1 cellular context compared by ENCODE assay signal in the genomic region with DNA sequence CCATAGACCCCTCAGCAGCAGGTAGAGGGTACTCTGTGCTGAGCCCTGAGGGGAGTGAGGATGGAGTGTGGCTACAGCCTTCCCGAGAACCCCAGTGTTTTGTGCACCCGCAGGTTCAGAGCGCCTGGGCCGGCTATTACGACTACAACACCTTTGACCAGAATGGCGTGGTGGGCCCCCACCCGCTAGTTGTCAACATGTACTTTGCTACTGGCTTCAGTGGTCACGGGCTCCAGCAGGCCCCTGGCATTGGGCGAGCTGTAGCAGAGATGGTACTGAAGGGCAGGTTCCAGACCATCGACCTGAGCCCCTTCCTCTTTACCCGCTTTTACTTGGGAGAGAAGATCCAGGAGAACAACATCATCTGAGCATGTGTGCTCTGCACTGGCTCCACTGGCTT.
TF ChIP-seq lines count a peak whose summit lies in the region.

No MANE protein-coding gene starts in this region.

TF ChIP-seq in HepG2, 621 proteins besides CTCF, POLR2A, EP300 and RAD21 (continued from another document):
- TF ChIP-seq, protein P1, sequence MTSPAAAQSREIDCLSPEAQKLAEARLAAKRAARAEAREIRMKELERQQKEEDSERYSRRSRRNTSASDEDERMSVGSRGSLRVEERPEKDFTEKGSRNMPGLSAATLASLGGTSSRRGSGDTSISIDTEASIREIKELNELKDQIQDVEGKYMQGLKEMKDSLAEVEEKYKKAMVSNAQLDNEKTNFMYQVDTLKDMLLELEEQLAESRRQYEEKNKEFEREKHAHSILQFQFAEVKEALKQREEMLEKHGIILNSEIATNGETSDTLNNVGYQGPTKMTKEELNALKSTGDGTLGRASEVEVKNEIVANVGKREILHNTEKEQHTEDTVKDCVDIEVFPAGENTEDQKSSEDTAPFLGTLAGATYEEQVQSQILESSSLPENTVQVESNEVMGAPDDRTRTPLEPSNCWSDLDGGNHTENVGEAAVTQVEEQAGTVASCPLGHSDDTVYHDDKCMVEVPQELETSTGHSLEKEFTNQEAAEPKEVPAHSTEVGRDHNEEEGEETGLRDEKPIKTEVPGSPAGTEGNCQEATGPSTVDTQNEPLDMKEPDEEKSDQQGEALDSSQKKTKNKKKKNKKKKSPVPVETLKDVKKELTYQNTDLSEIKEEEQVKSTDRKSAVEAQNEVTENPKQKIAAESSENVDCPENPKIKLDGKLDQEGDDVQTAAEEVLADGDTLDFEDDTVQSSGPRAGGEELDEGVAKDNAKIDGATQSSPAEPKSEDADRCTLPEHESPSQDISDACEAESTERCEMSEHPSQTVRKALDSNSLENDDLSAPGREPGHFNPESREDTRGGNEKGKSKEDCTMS (CRISPR knock-in tag; conservative IDR thresholded peaks at IDR 0.05): no peak
- TF ChIP-seq MTA1 (CRISPR knock-in tag; IDR thresholded peaks at IDR 0.05; ENCODE audit: borderline replicate concordance) (no peak; the same call in 1 of the 2 replicates), YEATS2 (CRISPR knock-in tag; IDR thresholded peaks at IDR 0.05; ENCODE audit: borderline replicate concordance) (no peak), ZNF251 (CRISPR knock-in tag; IDR thresholded peaks at IDR 0.05) (no peak), ELF1 (CRISPR knock-in tag; IDR thresholded peaks at IDR 0.05) (no peak), FOXM1 (CRISPR knock-in tag; IDR thresholded peaks at IDR 0.05) (no peak), GATA4 (IDR thresholded peaks at IDR 0.05; ENCODE audit: borderline replicate concordance, low read depth) (no peak), HHEX (CRISPR knock-in tag; IDR thresholded peaks at IDR 0.05) (no peak), ZNF431 (CRISPR knock-in tag; IDR thresholded peaks at IDR 0.05; ENCODE audit: borderline replicate concordance, low read depth) (no peak), TOPORS (CRISPR knock-in tag; IDR thresholded peaks at IDR 0.05) (no peak), HES4 (CRISPR knock-in tag; IDR thresholded peaks at IDR 0.05; ENCODE audit: borderline replicate concordance) (no peak)
- TF ChIP-seq, protein P2, sequence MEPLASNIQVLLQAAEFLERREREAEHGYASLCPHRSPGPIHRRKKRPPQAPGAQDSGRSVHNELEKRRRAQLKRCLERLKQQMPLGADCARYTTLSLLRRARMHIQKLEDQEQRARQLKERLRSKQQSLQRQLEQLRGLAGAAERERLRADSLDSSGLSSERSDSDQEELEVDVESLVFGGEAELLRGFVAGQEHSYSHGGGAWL (CRISPR knock-in tag; IDR thresholded peaks at IDR 0.05): no peak
- TF ChIP-seq, protein P3, sequence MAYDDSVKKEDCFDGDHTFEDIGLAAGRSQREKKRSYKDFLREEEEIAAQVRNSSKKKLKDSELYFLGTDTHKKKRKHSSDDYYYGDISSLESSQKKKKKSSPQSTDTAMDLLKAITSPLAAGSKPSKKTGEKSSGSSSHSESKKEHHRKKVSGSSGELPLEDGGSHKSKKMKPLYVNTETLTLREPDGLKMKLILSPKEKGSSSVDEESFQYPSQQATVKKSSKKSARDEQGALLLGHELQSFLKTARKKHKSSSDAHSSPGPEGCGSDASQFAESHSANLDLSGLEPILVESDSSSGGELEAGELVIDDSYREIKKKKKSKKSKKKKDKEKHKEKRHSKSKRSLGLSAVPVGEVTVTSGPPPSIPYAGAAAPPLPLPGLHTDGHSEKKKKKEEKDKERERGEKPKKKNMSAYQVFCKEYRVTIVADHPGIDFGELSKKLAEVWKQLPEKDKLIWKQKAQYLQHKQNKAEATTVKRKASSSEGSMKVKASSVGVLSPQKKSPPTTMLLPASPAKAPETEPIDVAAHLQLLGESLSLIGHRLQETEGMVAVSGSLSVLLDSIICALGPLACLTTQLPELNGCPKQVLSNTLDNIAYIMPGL (CRISPR knock-in tag; IDR thresholded peaks at IDR 0.05; ENCODE audit: borderline replicate concordance in 1 of 2, low read depth in 1 of 2): no peak
- TF ChIP-seq, protein P4, sequence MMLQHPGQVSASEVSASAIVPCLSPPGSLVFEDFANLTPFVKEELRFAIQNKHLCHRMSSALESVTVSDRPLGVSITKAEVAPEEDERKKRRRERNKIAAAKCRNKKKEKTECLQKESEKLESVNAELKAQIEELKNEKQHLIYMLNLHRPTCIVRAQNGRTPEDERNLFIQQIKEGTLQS (CRISPR knock-in tag; IDR thresholded peaks at IDR 0.05): no peak
- TF ChIP-seq, protein P5, sequence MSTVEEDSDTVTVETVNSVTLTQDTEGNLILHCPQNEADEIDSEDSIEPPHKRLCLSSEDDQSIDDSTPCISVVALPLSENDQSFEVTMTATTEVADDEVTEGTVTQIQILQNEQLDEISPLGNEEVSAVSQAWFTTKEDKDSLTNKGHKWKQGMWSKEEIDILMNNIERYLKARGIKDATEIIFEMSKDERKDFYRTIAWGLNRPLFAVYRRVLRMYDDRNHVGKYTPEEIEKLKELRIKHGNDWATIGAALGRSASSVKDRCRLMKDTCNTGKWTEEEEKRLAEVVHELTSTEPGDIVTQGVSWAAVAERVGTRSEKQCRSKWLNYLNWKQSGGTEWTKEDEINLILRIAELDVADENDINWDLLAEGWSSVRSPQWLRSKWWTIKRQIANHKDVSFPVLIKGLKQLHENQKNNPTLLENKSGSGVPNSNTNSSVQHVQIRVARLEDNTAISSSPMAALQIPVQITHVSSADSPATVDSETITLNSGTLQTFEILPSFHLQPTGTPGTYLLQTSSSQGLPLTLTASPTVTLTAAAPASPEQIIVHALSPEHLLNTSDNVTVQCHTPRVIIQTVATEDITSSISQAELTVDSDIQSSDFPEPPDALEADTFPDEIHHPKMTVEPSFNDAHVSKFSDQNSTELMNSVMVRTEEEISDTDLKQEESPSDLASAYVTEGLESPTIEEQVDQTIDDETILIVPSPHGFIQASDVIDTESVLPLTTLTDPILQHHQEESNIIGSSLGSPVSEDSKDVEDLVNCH (CRISPR knock-in tag; IDR thresholded peaks at IDR 0.05): no peak
- TF ChIP-seq, protein P6, sequence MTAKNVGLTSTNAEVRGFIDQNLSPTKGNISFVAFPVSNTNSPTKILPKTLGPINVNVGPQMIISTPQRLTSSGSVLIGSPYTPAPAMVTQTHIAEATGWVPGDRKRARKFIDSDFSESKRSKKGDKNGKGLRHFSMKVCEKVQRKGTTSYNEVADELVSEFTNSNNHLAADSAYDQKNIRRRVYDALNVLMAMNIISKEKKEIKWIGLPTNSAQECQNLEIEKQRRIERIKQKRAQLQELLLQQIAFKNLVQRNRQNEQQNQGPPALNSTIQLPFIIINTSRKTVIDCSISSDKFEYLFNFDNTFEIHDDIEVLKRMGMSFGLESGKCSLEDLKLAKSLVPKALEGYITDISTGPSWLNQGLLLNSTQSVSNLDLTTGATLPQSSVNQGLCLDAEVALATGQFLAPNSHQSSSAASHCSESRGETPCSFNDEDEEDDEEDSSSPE (CRISPR knock-in tag; IDR thresholded peaks at IDR 0.05): no peak
- TF ChIP-seq, protein P7, sequence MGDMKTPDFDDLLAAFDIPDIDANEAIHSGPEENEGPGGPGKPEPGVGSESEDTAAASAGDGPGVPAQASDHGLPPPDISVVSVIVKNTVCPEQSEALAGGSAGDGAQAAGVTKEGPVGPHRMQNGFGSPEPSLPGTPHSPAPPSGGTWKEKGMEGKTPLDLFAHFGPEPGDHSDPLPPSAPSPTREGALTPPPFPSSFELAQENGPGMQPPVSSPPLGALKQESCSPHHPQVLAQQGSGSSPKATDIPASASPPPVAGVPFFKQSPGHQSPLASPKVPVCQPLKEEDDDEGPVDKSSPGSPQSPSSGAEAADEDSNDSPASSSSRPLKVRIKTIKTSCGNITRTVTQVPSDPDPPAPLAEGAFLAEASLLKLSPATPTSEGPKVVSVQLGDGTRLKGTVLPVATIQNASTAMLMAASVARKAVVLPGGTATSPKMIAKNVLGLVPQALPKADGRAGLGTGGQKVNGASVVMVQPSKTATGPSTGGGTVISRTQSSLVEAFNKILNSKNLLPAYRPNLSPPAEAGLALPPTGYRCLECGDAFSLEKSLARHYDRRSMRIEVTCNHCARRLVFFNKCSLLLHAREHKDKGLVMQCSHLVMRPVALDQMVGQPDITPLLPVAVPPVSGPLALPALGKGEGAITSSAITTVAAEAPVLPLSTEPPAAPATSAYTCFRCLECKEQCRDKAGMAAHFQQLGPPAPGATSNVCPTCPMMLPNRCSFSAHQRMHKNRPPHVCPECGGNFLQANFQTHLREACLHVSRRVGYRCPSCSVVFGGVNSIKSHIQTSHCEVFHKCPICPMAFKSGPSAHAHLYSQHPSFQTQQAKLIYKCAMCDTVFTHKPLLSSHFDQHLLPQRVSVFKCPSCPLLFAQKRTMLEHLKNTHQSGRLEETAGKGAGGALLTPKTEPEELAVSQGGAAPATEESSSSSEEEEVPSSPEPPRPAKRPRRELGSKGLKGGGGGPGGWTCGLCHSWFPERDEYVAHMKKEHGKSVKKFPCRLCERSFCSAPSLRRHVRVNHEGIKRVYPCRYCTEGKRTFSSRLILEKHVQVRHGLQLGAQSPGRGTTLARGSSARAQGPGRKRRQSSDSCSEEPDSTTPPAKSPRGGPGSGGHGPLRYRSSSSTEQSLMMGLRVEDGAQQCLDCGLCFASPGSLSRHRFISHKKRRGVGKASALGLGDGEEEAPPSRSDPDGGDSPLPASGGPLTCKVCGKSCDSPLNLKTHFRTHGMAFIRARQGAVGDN (CRISPR knock-in tag; IDR thresholded peaks at IDR 0.05): peak; percentile 65
